Comparison of ENCODE assay signal across 2 cellular contexts in the genomic region with DNA sequence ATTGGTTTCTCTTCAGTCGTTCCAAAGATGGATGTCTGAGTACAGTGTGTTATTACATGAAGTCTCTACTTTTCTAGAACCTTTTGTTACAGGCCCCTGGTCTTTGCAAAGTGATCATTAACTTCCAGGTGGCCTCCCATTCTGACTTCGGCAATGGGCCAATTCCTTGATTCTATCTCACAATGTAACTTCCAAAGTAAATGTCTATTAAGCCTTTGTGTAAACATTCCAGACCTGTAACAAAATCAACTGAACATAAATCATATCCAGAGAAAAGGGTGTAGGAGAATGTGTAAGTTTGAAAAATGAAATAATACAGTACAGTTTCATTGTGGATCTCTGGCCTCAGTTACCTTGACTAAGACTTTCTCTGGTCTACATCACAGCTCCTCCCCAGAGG.
TF ChIP-seq lines count a peak whose summit lies in the region.

No MANE protein-coding gene starts in this region.

TF ChIP-seq in IMR-90, 13 proteins besides CTCF, POLR2A, EP300 and RAD21:
- TF ChIP-seq MAZ (IDR thresholded peaks at IDR 0.05; ENCODE audit: borderline replicate concordance, low read depth, low read length) (no peak), MXI1 (IDR thresholded peaks at IDR 0.05; ENCODE audit: borderline replicate concordance, low read depth, low read length) (no peak), SMC3 (IDR thresholded peaks at IDR 0.05; ENCODE audit: low read depth, low read length) (no peak), CEBPB (IDR thresholded peaks at IDR 0.05; ENCODE audit: low read depth, low read length) (no peak), BHLHE40 (IDR thresholded peaks at IDR 0.05; ENCODE audit: low read depth, low read length) (no peak), USF2 (IDR thresholded peaks at IDR 0.05; ENCODE audit: low read depth, low read length) (no peak), CHD1 (IDR thresholded peaks at IDR 0.05; ENCODE audit: low read depth, low read length) (no peak), FOS (IDR thresholded peaks at IDR 0.05; ENCODE audit: low read depth, low read length) (no peak), RFX5 (IDR thresholded peaks at IDR 0.05; ENCODE audit: low read depth, low read length) (no peak), NFE2L2 (IDR thresholded peaks at IDR 0.05; ENCODE audit: low read depth, low read length) (no peak), RCOR1 (IDR thresholded peaks at IDR 0.05; ENCODE audit: insufficient replicate concordance, low read length) (no peak), MAFK (IDR thresholded peaks at IDR 0.05; ENCODE audit: low read depth, low read length) (no peak)
- TF ChIP-seq, protein P1, sequence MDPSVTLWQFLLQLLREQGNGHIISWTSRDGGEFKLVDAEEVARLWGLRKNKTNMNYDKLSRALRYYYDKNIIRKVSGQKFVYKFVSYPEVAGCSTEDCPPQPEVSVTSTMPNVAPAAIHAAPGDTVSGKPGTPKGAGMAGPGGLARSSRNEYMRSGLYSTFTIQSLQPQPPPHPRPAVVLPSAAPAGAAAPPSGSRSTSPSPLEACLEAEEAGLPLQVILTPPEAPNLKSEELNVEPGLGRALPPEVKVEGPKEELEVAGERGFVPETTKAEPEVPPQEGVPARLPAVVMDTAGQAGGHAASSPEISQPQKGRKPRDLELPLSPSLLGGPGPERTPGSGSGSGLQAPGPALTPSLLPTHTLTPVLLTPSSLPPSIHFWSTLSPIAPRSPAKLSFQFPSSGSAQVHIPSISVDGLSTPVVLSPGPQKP (IDR thresholded peaks at IDR 0.05; ENCODE audit: borderline replicate concordance, low read depth, low read length), result no peak

TF ChIP-seq in SK-N-SH, 30 proteins besides CTCF, POLR2A, EP300 and RAD21:
- 0 out of 2 replicates have a peak, but pooled peaks have one; percentile 13 for TF ChIP-seq JUND (IDR thresholded peaks at IDR 0.05)
- TF ChIP-seq PBX3 (IDR thresholded peaks at IDR 0.05), result peak; percentile 35; the same call in 1 of the 2 replicates
- TF ChIP-seq ELF1 (IDR thresholded peaks at IDR 0.05), result no peak
- TF ChIP-seq, protein P2, sequence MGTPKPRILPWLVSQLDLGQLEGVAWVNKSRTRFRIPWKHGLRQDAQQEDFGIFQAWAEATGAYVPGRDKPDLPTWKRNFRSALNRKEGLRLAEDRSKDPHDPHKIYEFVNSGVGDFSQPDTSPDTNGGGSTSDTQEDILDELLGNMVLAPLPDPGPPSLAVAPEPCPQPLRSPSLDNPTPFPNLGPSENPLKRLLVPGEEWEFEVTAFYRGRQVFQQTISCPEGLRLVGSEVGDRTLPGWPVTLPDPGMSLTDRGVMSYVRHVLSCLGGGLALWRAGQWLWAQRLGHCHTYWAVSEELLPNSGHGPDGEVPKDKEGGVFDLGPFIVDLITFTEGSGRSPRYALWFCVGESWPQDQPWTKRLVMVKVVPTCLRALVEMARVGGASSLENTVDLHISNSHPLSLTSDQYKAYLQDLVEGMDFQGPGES (IDR thresholded peaks at IDR 0.05; ENCODE audit: low read depth, low read length), result no peak
- TF ChIP-seq TCF12 (IDR thresholded peaks at IDR 0.05), result peak; percentile 38; the same call in 1 of the 2 replicates
- TF ChIP-seq MEF2A (IDR thresholded peaks at IDR 0.05; ENCODE audit: borderline replicate concordance, low read depth), result no peak
- TF ChIP-seq NFIC (IDR thresholded peaks at IDR 0.05; ENCODE audit: borderline replicate concordance), result no peak
TF ChIP-seq in SK-N-SH: peak in this region for 3.
